28 cellular contexts compared by ENCODE assay signal in genomic region chr1:246734861-246735260, GRCh38.
"Had no signal": no experiment of that assay in that cellular context is flagged by ENCODE, and none has a peak within 500 bp of the region (broad histone marks: within the 10 kb centered on the region; RNA-seq: fewer than 3 reads in every experiment).

No MANE protein-coding gene starts in this region.

- H3K27me3 Mint-ChIP-seq: activated CD4-positive, alpha-beta memory T cell treated with anti-CD3 and anti-CD28 coated beads, Interleukin-2, amount 10 ng/mL, durations not matched to agents 7 days and 5 days; activated CD4-positive, alpha-beta T cell treated with anti-CD3 and anti-CD28 coated beads, Interleukin-2, amount 10 ng/mL, durations not matched to agents 7 days and 5 days; activated naive CD4-positive, alpha-beta T cell treated with anti-CD3 and anti-CD28 coated beads, Interleukin-2, amount 10 ng/mL, durations not matched to agents 7 days and 5 days; activated naive CD8-positive, alpha-beta T cell treated with anti-CD3 and anti-CD28 coated beads, Interleukin-2, amount 10 ng/mL, durations not matched to agents 7 days and 5 days; activated T-cell treated with anti-CD3 and anti-CD28 coated beads, Interleukin-2, amount 50 U/mL, for 24 hours; brain; central memory CD8-positive, alpha-beta T cell; dendritic cell treated with granulocyte-macrophage colony-stimulating factor and Interleukin-4, amounts not matched to agents 40 ng/mL and 50 ng/mL, for 4 days had no signal

- DNase-seq: activated CD4-positive, alpha-beta memory T cell treated with anti-CD3 and anti-CD28 coated beads, Interleukin-2, amount 10 ng/mL, durations not matched to agents 7 days and 5 days; activated CD4-positive, alpha-beta T cell treated with anti-CD3 and anti-CD28 coated beads for 1 hour; activated CD4-positive, alpha-beta T cell treated with anti-CD3 and anti-CD28 coated beads for 4 hours; activated CD4-positive, alpha-beta T cell treated with anti-CD3 and anti-CD28 coated beads, Interleukin-2, amount 10 ng/mL, durations not matched to agents 7 days and 5 days; activated CD4-positive, alpha-beta T cell treated with anti-CD3 and anti-CD28 coated beads, Interleukin-2, amount 50 U/mL, for 4 hours; activated CD8-positive, alpha-beta memory T cell treated with anti-CD3 and anti-CD28 coated beads, Interleukin-2, amount 50 U/mL, for 48 hours; activated gamma-delta T cell; activated naive CD4-positive, alpha-beta T cell; activated naive CD4-positive, alpha-beta T cell treated with anti-CD3 and anti-CD28 coated beads, Interleukin-2, amount 10 ng/mL, durations not matched to agents 7 days and 5 days; activated naive CD8-positive, alpha-beta T cell treated with anti-CD3 and anti-CD28 coated beads, Interleukin-2, amount 10 ng/mL, durations not matched to agents 7 days and 5 days; activated T-cell treated with anti-CD3 and anti-CD28 coated beads for 4 hours; activated T-cell treated with anti-CD3 and anti-CD28 coated beads, Interleukin-2, amount 50 U/mL, for 24 hours; activated T-cell treated with anti-CD3 and anti-CD28 coated beads, Interleukin-2, amount 50 U/mL, for 72 hours; effector CD8-positive, alpha-beta T cell; foreskin fibroblast; glutamatergic neuron; heart left ventricle; T-helper 2 cell had no signal

- H3K9me3 ChIP-seq: ascending aorta, breast epithelium, heart left ventricle had no signal

- H3K4me1 ChIP-seq: ascending aorta, breast epithelium, heart left ventricle had no signal

- ATAC-seq: activated naive CD4-positive, alpha-beta T cell treated with anti-CD3 and anti-CD28 coated beads, Interleukin-2, amount 50 U/mL, for 72 hours; activated T-cell treated with anti-CD3 and anti-CD28 coated beads, Interleukin-2, amount 50 U/mL, for 72 hours; esophagus mucosa; heart left ventricle; WTC11 had no signal

- H3K4me3 ChIP-seq: ascending aorta, breast epithelium, cardiac muscle cell, coronary artery, heart left ventricle had no signal

- H3K4me3 Mint-ChIP-seq: activated CD4-positive, alpha-beta memory T cell treated with anti-CD3 and anti-CD28 coated beads, Interleukin-2, amount 10 ng/mL, durations not matched to agents 7 days and 5 days; activated CD4-positive, alpha-beta T cell treated with anti-CD3 and anti-CD28 coated beads, Interleukin-2, amount 10 ng/mL, durations not matched to agents 7 days and 5 days; activated naive CD4-positive, alpha-beta T cell treated with anti-CD3 and anti-CD28 coated beads, Interleukin-2, amount 10 ng/mL, durations not matched to agents 7 days and 5 days; activated naive CD8-positive, alpha-beta T cell treated with anti-CD3 and anti-CD28 coated beads, Interleukin-2, amount 10 ng/mL, durations not matched to agents 7 days and 5 days; activated T-cell treated with anti-CD3 and anti-CD28 coated beads, Interleukin-2, amount 50 U/mL, for 24 hours; activated T-cell treated with anti-CD3 and anti-CD28 coated beads, Interleukin-2, amount 50 U/mL, for 72 hours; brain; central memory CD8-positive, alpha-beta T cell; dendritic cell treated with granulocyte-macrophage colony-stimulating factor and Interleukin-4, amounts not matched to agents 40 ng/mL and 50 ng/mL, for 4 days; WTC11 had no signal

- H3K36me3 ChIP-seq: breast epithelium had no signal

- H3K27me3 ChIP-seq: ascending aorta, breast epithelium, cardiac muscle cell, heart left ventricle had no signal

- H3K4me1 Mint-ChIP-seq: activated CD4-positive, alpha-beta memory T cell treated with anti-CD3 and anti-CD28 coated beads, Interleukin-2, amount 10 ng/mL, durations not matched to agents 7 days and 5 days; activated CD4-positive, alpha-beta T cell treated with anti-CD3 and anti-CD28 coated beads, Interleukin-2, amount 10 ng/mL, durations not matched to agents 7 days and 5 days; activated naive CD4-positive, alpha-beta T cell treated with anti-CD3 and anti-CD28 coated beads, Interleukin-2, amount 10 ng/mL, durations not matched to agents 7 days and 5 days; brain; central memory CD8-positive, alpha-beta T cell; WTC11 had no signal

- H3K27ac Mint-ChIP-seq: activated CD4-positive, alpha-beta memory T cell treated with anti-CD3 and anti-CD28 coated beads, Interleukin-2, amount 10 ng/mL, durations not matched to agents 7 days and 5 days; activated CD4-positive, alpha-beta T cell treated with anti-CD3 and anti-CD28 coated beads, Interleukin-2, amount 10 ng/mL, durations not matched to agents 7 days and 5 days; activated naive CD4-positive, alpha-beta T cell treated with anti-CD3 and anti-CD28 coated beads, Interleukin-2, amount 10 ng/mL, durations not matched to agents 7 days and 5 days; activated naive CD4-positive, alpha-beta T cell treated with anti-CD3 and anti-CD28 coated beads, Interleukin-2, amount 50 U/mL, for 72 hours; activated naive CD8-positive, alpha-beta T cell treated with anti-CD3 and anti-CD28 coated beads, Interleukin-2, amount 10 ng/mL, durations not matched to agents 7 days and 5 days; activated T-cell treated with anti-CD3 and anti-CD28 coated beads, Interleukin-2, amount 50 U/mL, for 24 hours; activated T-cell treated with anti-CD3 and anti-CD28 coated beads, Interleukin-2, amount 50 U/mL, for 72 hours; dendritic cell treated with granulocyte-macrophage colony-stimulating factor and Interleukin-4, amounts not matched to agents 40 ng/mL and 50 ng/mL, for 4 days; WTC11 had no signal
